ENCODE assay signal across 18 cellular contexts in the genomic region with DNA sequence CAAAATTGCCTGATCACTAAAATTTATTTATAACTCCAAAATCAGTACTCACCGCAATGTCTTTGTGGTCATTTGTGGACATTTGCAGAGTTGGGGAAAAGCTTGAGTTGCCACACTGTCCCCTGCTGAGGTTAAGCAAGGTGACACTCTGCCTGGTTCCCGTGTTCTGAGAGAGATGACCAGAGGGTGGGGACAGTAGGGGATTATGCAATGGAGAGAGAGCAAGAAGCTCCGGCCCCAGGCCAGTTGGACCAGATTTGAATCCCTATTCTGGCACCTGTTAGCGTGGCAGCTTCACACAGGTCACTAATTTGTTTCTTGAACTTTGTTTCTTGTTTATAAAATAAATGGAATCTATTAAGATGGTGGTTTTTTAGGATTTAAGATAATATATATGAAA. TPM values are rescaled to one million over a fixed set of nuclear protein-coding genes. Genes with fewer than 3 reads are reported as not detected.
DNase-seq lines count a peak whose midpoint lies in the region; ATAC-seq, FAIRE-seq and TF ChIP-seq lines count a peak whose summit lies in the region.
"Had no signal": no experiment of that assay in that cellular context is flagged by ENCODE, and none has a peak within 500 bp of the region (broad histone marks: within the 10 kb centered on the region; RNA-seq: fewer than 3 reads in every experiment).

No MANE protein-coding gene starts in this region.

- H3K4me1 Mint-ChIP-seq in CD4-positive, alpha-beta T cell (ENCODE audit: low read depth), result peaks cover 56% of the 10 kb centered on the region
- peaks cover 36% of the 10 kb centered on the region for H3K4me1 Mint-ChIP-seq in T-helper 17 cell
- peaks cover 18 to 67% (median 56%) of the 10 kb centered on the region in 7 donors for H3K4me1 Mint-ChIP-seq in naive thymus-derived CD4-positive, alpha-beta T cell

- no peak for TF ChIP-seq CTCF in CD4-positive, alpha-beta T cell (IDR thresholded peaks at IDR 0.05)
- TF ChIP-seq CTCF in heart left ventricle (IDR thresholded peaks at IDR 0.05) (no peak), D721Med (IDR thresholded peaks at IDR 0.05; ENCODE audit: insufficient read depth, missing control alignments) (no peak)

- no peak overlapping the region for H3K4me3 Mint-ChIP-seq in CD4-positive, alpha-beta T cell
- H3K4me3 Mint-ChIP-seq in T-helper 17 cell, result no peak overlapping the region
- peak overlapping the region in 4 of 10 donors; percentile 10 to 60 (median 25) for H3K4me3 Mint-ChIP-seq in naive thymus-derived CD4-positive, alpha-beta T cell
- H3K4me3 Mint-ChIP-seq: CD8-positive, alpha-beta memory T cell had no signal

- CTCF ChIA-PET in CD4-positive, alpha-beta T cell (lab: Charles Lee), result no interaction called here
- CTCF ChIA-PET in naive thymus-derived CD4-positive, alpha-beta T cell (lab: Charles Lee), result no interaction called here

- ATAC-seq in CD4-positive, alpha-beta T cell (ENCODE audit: poor library complexity), result no peak
- ATAC-seq in T-helper 17 cell (no peak), heart left ventricle (peak; percentile 91 to 92 (median 92))
- ATAC-seq in naive thymus-derived CD4-positive, alpha-beta T cell, result no peak

- no peak for DNase-seq in CD4-positive, alpha-beta T cell
- DNase-seq in T-helper 17 cell (no peak), heart left ventricle (peak in 3 of 5 donors; percentile 23 to 63 (median 49)), D721Med (ENCODE audit: insufficient read length, low spot score) (no peak), NCI-H226 (no peak), retina (no peak)
- no peak for DNase-seq in naive thymus-derived CD4-positive, alpha-beta T cell
- DNase-seq: CD8-positive, alpha-beta memory T cell; DMS79; H7; MG63; NCI-H1048; NCI-H1436; NCI-H2029; NCI-H748 treated with DMSO at 0.1 percent for 48 hours; NK-92 treated with Interleukin-12 subunit alpha and Interleukin-12 subunit beta, amount 100 ng/mL, for 24 hours; Peyer's patch had no signal

- H3K36me3 ChIP-seq in heart left ventricle, result peaks cover 6 to 100% (median 98%) of the 10 kb centered on the region in 9 donors
- H3K36me3 ChIP-seq in naive thymus-derived CD4-positive, alpha-beta T cell (ENCODE audit: control insufficient read depth in 2 of 3, insufficient read depth in 3 of 3, low read length in 3 of 3), result peaks cover 21 to 94% (median 49%) of the 10 kb centered on the region in 3 experiments

- no peaks in the 10 kb centered on the region for H3K27me3 Mint-ChIP-seq in CD4-positive, alpha-beta T cell
- no peaks in the 10 kb centered on the region for H3K27me3 Mint-ChIP-seq in T-helper 17 cell
- no peaks in the 10 kb centered on the region for H3K27me3 Mint-ChIP-seq in naive thymus-derived CD4-positive, alpha-beta T cell
- H3K27me3 Mint-ChIP-seq: CD8-positive, alpha-beta memory T cell had no signal

- POLR2A ChIA-PET in CD4-positive, alpha-beta T cell (lab: Charles Lee), result no interaction called here
- POLR2A ChIA-PET in naive thymus-derived CD4-positive, alpha-beta T cell (lab: Charles Lee), result interaction anchor here (1.6 kb wide), 1 partner anchor 10 kb away, joined by 5 read pairs; no protein-coding TSS in a partner anchor

- no peaks in the 10 kb centered on the region for H3K9me3 ChIP-seq in CD4-positive, alpha-beta T cell (ENCODE audit: control insufficient read depth, low read length)
- H3K9me3 ChIP-seq in T-helper 17 cell (ENCODE audit: control insufficient read depth, low read length, poor library complexity, severe bottlenecking), result no peaks in the 10 kb centered on the region
- peaks cover 0 to 7% (median 0%) of the 10 kb centered on the region in 12 donors for H3K9me3 ChIP-seq in heart left ventricle
- H3K9me3 ChIP-seq in naive thymus-derived CD4-positive, alpha-beta T cell (ENCODE audit: control insufficient read depth in 2 of 3, low read length in 3 of 3), result no peaks in the 10 kb centered on the region
- H3K9me3 ChIP-seq: BLaER1 treated with 17β-estradiol and CSF1 and Interleukin-3, amounts not matched to agents 10 nM and 100 nM; Peyer's patch had no signal

- peaks cover 97% of the 10 kb centered on the region for H3K36me3 Mint-ChIP-seq in CD4-positive, alpha-beta T cell (ENCODE audit: low read depth)
- H3K36me3 Mint-ChIP-seq in T-helper 17 cell (ENCODE audit: low read depth), result peaks cover 28% of the 10 kb centered on the region
- peaks cover 30 to 54% (median 37%) of the 10 kb centered on the region in 5 donors for H3K36me3 Mint-ChIP-seq in naive thymus-derived CD4-positive, alpha-beta T cell

- WGBS in heart left ventricle, 4 donors, result 43 to 60% (median 51%) methylated on average over 4 of the region's 4 CpGs

- TF ChIP-seq POLR2A in heart left ventricle (IDR thresholded peaks at IDR 0.05), result no peak

- H3K27ac Mint-ChIP-seq in CD4-positive, alpha-beta T cell, result peak overlapping the region; percentile 72
- peak overlapping the region; percentile 90 for H3K27ac Mint-ChIP-seq in T-helper 17 cell
- H3K27ac Mint-ChIP-seq in naive thymus-derived CD4-positive, alpha-beta T cell, result peak overlapping the region in 2 of 9 donors; percentile 20 to 28

- no peak overlapping the region for H3K4me3 ChIP-seq in heart left ventricle
- no peak overlapping the region for H3K4me3 ChIP-seq in naive thymus-derived CD4-positive, alpha-beta T cell (ENCODE audit: low read length)
- H3K4me3 ChIP-seq: BLaER1 treated with 17β-estradiol and CSF1 and Interleukin-3, amounts not matched to agents 10 nM and 100 nM; MG63; Peyer's patch had no signal

- peaks cover 0 to 6% (median 5%) of the 10 kb centered on the region in 12 donors for H3K4me1 ChIP-seq in heart left ventricle
- H3K4me1 ChIP-seq in naive thymus-derived CD4-positive, alpha-beta T cell (ENCODE audit: control insufficient read depth in 2 of 2, insufficient read depth in 2 of 2, low read length in 2 of 2), result peaks cover 0 to 6% of the 10 kb centered on the region in 2 donors
- H3K4me1 ChIP-seq: Peyer's patch had no signal

- no peaks in the 10 kb centered on the region for H3K9me3 Mint-ChIP-seq in CD4-positive, alpha-beta T cell
- peaks cover 0 to 1% (median 0%) of the 10 kb centered on the region in 11 donors for H3K9me3 Mint-ChIP-seq in naive thymus-derived CD4-positive, alpha-beta T cell
- H3K9me3 Mint-ChIP-seq: CD8-positive, alpha-beta memory T cell had no signal

- no peaks in the 10 kb centered on the region for H3K27me3 ChIP-seq in CD4-positive, alpha-beta T cell (ENCODE audit: control insufficient read depth, insufficient read depth, low read length)
- no peaks in the 10 kb centered on the region for H3K27me3 ChIP-seq in heart left ventricle
- H3K27me3 ChIP-seq in naive thymus-derived CD4-positive, alpha-beta T cell (ENCODE audit: control insufficient read depth in 2 of 2, insufficient read depth in 2 of 2, low read length in 2 of 2), result no peaks in the 10 kb centered on the region
- H3K27me3 ChIP-seq: BLaER1 treated with 17β-estradiol and CSF1 and Interleukin-3, amounts not matched to agents 10 nM and 100 nM; MG63; Peyer's patch had no signal

- intact Hi-C loops in CD4-positive, alpha-beta T cell (cut with DNase I, micrococcal nuclease), result no loop called here
- intact Hi-C loops in heart left ventricle (cut with DNase I), result no loop called here
- intact Hi-C loops in naive thymus-derived CD4-positive, alpha-beta T cell (cut with micrococcal nuclease), result no loop called here

- H3K27ac ChIP-seq in CD4-positive, alpha-beta T cell (ENCODE audit: low read depth, low read length), result no peak overlapping the region
- no peak overlapping the region for H3K27ac ChIP-seq in heart left ventricle
- peak overlapping the region; percentile 15 for H3K27ac ChIP-seq in naive thymus-derived CD4-positive, alpha-beta T cell (ENCODE audit: low read depth, low read length)
- H3K27ac ChIP-seq: Peyer's patch had no signal

- FAIRE-seq in D721Med (lab: Jason Lieb, UNC), result no peak

RNA-seq across cellular contexts. Expression of gene ERCC5, which starts 17.8 kb away (rescaled TPM):
- total RNA-seq in CD4-positive, alpha-beta T cell, result 100 to 1,000 TPM; 129 to 136 TPM
- 10 to 100 TPM; 76.3 to 87.3 TPM for total RNA-seq in T-helper 17 cell
- 10 to 100 TPM; 27.4 to 61.7 (median 31.4) TPM for total RNA-seq in heart left ventricle
- 10 to 100 TPM; 22.4 to 34.0 TPM for polyA plus RNA-seq in heart left ventricle
- 100 to 1,000 TPM in 3 of 5 experiments, 10 to 100 TPM in 2; 79.6 to 158 (median 123) TPM for total RNA-seq in naive thymus-derived CD4-positive, alpha-beta T cell
- polyA plus RNA-seq in naive thymus-derived CD4-positive, alpha-beta T cell, result 10 to 100 TPM; 48.6 to 62.9 TPM

Comparison
In these comparisons a context has a peak if more than half of its experiments do, and no peak if none do; other contexts are left out.
1. ATAC-seq: peak in heart left ventricle (4 of 4); none in CD4-positive, alpha-beta T cell (single experiment), T-helper 17 cell (single experiment) and naive thymus-derived CD4-positive, alpha-beta T cell (single experiment).
2. DNase-seq: peak in heart left ventricle (3 of 5); none in CD4-positive, alpha-beta T cell (0 of 10), T-helper 17 cell (0 of 3), naive thymus-derived CD4-positive, alpha-beta T cell (0 of 9), D721Med (single experiment), NCI-H226 (single experiment) and retina (single experiment).